ENCODE assay signal across 1 cellular context in genomic region chr9:33414263-33414662, GRCh38.
TF ChIP-seq lines count a peak whose summit lies in the region.

No MANE protein-coding gene starts in this region.

TF ChIP-seq in GM12878, 131 proteins besides CTCF, POLR2A, EP300 and RAD21:
- TF ChIP-seq TARDBP (IDR thresholded peaks at IDR 0.05; ENCODE audit: borderline replicate concordance) (no peak), SMAD1 (IDR thresholded peaks at IDR 0.05; ENCODE audit: low read depth, partially characterized antibody) (no peak), STAT3 (IDR thresholded peaks at IDR 0.05; ENCODE audit: low read depth, low read length) (no peak), BCL11A (IDR thresholded peaks at IDR 0.05; ENCODE audit: low read depth, low read length) (no peak), NR2F1 (conservative IDR thresholded peaks at IDR 0.05) (no peak), MEF2B (IDR thresholded peaks at IDR 0.05; ENCODE audit: partially characterized antibody, poor library complexity, severe bottlenecking) (no peak), PAX8 (IDR thresholded peaks at IDR 0.05) (no peak), POLR2AphosphoS2 (IDR thresholded peaks at IDR 0.05; ENCODE audit: low read depth, low read length) (no peak), CREM (IDR thresholded peaks at IDR 0.05; ENCODE audit: low read depth) (no peak), MEF2A (IDR thresholded peaks at IDR 0.05; ENCODE audit: insufficient read depth, low read depth, low read length) (no peak), PAX5 (IDR thresholded peaks at IDR 0.05; ENCODE audit: borderline replicate concordance, low read depth, low read length) (no peak), SUZ12 (IDR thresholded peaks at IDR 0.05; ENCODE audit: unreplicated experiment) (no peak), BMI1 (IDR thresholded peaks at IDR 0.05; ENCODE audit: borderline replicate concordance) (no peak), SMAD5 (IDR thresholded peaks at IDR 0.05; ENCODE audit: low read depth) (no peak), BRCA1 (IDR thresholded peaks at IDR 0.05; ENCODE audit: low read depth, low read length) (no peak)
- TF ChIP-seq, protein P1, sequence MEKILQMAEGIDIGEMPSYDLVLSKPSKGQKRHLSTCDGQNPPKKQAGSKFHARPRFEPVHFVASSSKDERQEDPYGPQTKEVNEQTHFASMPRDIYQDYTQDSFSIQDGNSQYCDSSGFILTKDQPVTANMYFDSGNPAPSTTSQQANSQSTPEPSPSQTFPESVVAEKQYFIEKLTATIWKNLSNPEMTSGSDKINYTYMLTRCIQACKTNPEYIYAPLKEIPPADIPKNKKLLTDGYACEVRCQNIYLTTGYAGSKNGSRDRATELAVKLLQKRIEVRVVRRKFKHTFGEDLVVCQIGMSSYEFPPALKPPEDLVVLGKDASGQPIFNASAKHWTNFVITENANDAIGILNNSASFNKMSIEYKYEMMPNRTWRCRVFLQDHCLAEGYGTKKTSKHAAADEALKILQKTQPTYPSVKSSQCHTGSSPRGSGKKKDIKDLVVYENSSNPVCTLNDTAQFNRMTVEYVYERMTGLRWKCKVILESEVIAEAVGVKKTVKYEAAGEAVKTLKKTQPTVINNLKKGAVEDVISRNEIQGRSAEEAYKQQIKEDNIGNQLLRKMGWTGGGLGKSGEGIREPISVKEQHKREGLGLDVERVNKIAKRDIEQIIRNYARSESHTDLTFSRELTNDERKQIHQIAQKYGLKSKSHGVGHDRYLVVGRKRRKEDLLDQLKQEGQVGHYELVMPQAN (conservative IDR thresholded peaks at IDR 0.05) = no peak
TF ChIP-seq in GM12878: peak in this region for 0.
